In genomic region chrX:148422531-148422930, GRCh38 we compare ENCODE assay signal across 19 cellular contexts.
"Had no signal": no experiment of that assay in that cellular context is flagged by ENCODE, and none has a peak within 500 bp of the region (broad histone marks: within the 10 kb centered on the region; RNA-seq: fewer than 3 reads in every experiment).

No MANE protein-coding gene starts in this region.

- ATAC-seq: activated T-helper 17 cell treated with anti-CD3 and anti-CD28 coated beads, Interleukin-2, amount 50 U/mL, for 72 hours; effector memory CD8-positive, alpha-beta T cell; mucosa of descending colon; natural killer cell had no signal

- H3K27me3 ChIP-seq: adrenal gland, hepatocyte, transverse colon had no signal

- H3K27ac Mint-ChIP-seq: activated naive CD4-positive, alpha-beta T cell treated with anti-CD3 and anti-CD28 coated beads, Interleukin-2, amount 10 ng/mL, durations not matched to agents 7 days and 5 days; activated T-helper 17 cell treated with anti-CD3 and anti-CD28 coated beads, Interleukin-2, amount 50 U/mL, for 72 hours; effector memory CD8-positive, alpha-beta T cell; memory B cell; natural killer cell had no signal

- H3K36me3 ChIP-seq: adrenal gland, left ventricle myocardium inferior, transverse colon had no signal

- H3K9me3 ChIP-seq: adrenal gland, left ventricle myocardium inferior, mucosa of descending colon, transverse colon had no signal

- H3K4me1 ChIP-seq: adrenal gland, left ventricle myocardium inferior, transverse colon had no signal

- H3K36me3 Mint-ChIP-seq: activated naive CD4-positive, alpha-beta T cell treated with anti-CD3 and anti-CD28 coated beads, Interleukin-2, amount 10 ng/mL, durations not matched to agents 7 days and 5 days; memory B cell; natural killer cell had no signal

- H3K4me3 Mint-ChIP-seq: activated naive CD4-positive, alpha-beta T cell treated with anti-CD3 and anti-CD28 coated beads, Interleukin-2, amount 10 ng/mL, durations not matched to agents 7 days and 5 days; activated T-helper 17 cell treated with anti-CD3 and anti-CD28 coated beads, Interleukin-2, amount 50 U/mL, for 72 hours; effector memory CD8-positive, alpha-beta T cell; memory B cell; natural killer cell had no signal

- DNase-seq: activated CD4-positive, alpha-beta T cell treated with anti-CD3 and anti-CD28 coated beads, Interleukin-2, amount 50 U/mL, for 48 hours; activated CD4-positive, CD25-positive, alpha-beta regulatory T cell treated with anti-CD3 and anti-CD28 coated beads, Interleukin-2, amount 50 U/mL, for 72 hours; activated naive CD4-positive, alpha-beta T cell treated with anti-CD3 and anti-CD28 coated beads, Interleukin-2, amount 10 ng/mL, durations not matched to agents 7 days and 5 days; dermis blood vessel endothelial cell; effector memory CD8-positive, alpha-beta T cell; left ventricle myocardium inferior; mucosa of descending colon; natural killer cell; retina; stimulated activated CD4-positive, alpha-beta T cell treated with anti-CD3 and anti-CD28 coated beads, Interleukin-4, amount 100 ng/mL, for 24 hours; stimulated activated naive CD4-positive, alpha-beta T cell; T-helper 1 cell; T1000; transverse colon had no signal

- H3K4me3 ChIP-seq: adrenal gland, hepatocyte, left ventricle myocardium inferior, mucosa of descending colon, transverse colon had no signal

- FAIRE-seq: keratinocyte had no signal

- H3K4me1 Mint-ChIP-seq: activated naive CD4-positive, alpha-beta T cell treated with anti-CD3 and anti-CD28 coated beads, Interleukin-2, amount 10 ng/mL, durations not matched to agents 7 days and 5 days; activated T-helper 17 cell treated with anti-CD3 and anti-CD28 coated beads, Interleukin-2, amount 50 U/mL, for 72 hours; natural killer cell had no signal

- H3K27ac ChIP-seq: adrenal gland, hepatocyte, left ventricle myocardium inferior, transverse colon had no signal

- H3K27me3 Mint-ChIP-seq: activated naive CD4-positive, alpha-beta T cell treated with anti-CD3 and anti-CD28 coated beads, Interleukin-2, amount 10 ng/mL, durations not matched to agents 7 days and 5 days; effector memory CD8-positive, alpha-beta T cell had no signal

- H3K9me3 Mint-ChIP-seq: activated naive CD4-positive, alpha-beta T cell treated with anti-CD3 and anti-CD28 coated beads, Interleukin-2, amount 10 ng/mL, durations not matched to agents 7 days and 5 days; effector memory CD8-positive, alpha-beta T cell; memory B cell; natural killer cell had no signal
